1 cellular context compared by ENCODE assay signal in the genomic region with DNA sequence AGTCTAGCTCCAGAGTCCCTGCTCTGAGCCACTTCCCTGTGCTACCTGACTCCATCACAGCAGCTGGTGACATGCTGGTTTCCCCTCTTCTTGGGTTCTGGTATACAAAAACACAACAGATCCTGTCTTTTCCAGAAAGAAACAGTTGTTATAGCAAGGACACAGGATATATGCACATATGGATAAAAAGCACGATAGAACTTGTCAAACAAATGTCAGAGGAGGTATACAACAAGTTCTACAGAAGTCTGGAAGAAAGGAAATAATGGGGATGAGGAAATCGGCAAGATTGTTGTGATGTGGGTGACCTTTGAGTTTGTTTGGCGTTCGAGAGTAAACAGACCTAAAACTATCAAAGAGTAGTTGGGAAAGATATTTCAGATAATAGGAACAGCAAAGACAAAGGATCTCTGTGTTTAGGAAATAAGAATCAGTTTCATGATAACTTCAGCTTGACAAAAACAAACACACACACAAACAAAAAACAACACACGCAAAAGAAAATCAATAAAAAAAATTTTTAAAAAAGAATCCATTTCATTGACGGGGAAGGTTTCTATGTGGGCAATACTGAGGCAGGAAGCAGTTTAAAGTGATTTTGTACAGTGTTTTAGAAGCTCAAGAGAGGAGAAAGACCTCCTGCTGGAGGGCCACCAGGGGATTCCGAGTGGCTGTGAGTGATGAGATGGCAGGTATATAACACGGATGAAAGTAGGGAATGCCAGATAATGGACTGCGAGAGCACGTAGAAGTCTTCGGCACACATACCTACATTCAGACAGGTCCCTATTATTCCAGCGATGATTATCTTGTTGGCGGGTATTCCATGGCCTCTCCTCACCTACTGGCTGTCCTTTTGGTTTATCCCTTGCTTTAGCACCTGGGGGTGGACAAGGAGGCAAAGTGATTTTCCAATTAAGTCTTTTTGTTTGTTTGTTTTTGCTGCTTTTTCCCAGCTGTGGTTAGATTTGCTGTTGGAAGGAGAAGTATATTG.
A peak's percentile ranks its signal among the peaks of the same experiment; 100 is the strongest.
TF ChIP-seq lines count a peak whose summit lies in the region.

No MANE protein-coding gene starts in this region.

TF ChIP-seq in HepG2, 621 proteins besides CTCF, POLR2A, EP300 and RAD21 (continued from another document and continues in another):
- TF ChIP-seq, protein P1, sequence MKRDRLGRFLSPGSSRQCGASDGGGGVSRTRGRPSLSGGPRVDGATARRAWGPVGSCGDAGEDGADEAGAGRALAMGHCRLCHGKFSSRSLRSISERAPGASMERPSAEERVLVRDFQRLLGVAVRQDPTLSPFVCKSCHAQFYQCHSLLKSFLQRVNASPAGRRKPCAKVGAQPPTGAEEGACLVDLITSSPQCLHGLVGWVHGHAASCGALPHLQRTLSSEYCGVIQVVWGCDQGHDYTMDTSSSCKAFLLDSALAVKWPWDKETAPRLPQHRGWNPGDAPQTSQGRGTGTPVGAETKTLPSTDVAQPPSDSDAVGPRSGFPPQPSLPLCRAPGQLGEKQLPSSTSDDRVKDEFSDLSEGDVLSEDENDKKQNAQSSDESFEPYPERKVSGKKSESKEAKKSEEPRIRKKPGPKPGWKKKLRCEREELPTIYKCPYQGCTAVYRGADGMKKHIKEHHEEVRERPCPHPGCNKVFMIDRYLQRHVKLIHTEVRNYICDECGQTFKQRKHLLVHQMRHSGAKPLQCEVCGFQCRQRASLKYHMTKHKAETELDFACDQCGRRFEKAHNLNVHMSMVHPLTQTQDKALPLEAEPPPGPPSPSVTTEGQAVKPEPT (CRISPR knock-in tag; IDR thresholded peaks at IDR 0.05; ENCODE audit: low read depth): no peak
- TF ChIP-seq SATB2 (CRISPR knock-in tag; IDR thresholded peaks at IDR 0.05) (no peak), RARG (CRISPR knock-in tag; IDR thresholded peaks at IDR 0.05; ENCODE audit: low read depth) (no peak), ZBTB3 (CRISPR knock-in tag; IDR thresholded peaks at IDR 0.05; ENCODE audit: borderline replicate concordance, low read depth) (no peak; the same call in 1 of the 2 replicates), ADNP (CRISPR knock-in tag; IDR thresholded peaks at IDR 0.05) (no peak), ZFP82 (CRISPR knock-in tag; IDR thresholded peaks at IDR 0.05; ENCODE audit: borderline replicate concordance) (no peak), ONECUT2 (CRISPR knock-in tag; IDR thresholded peaks at IDR 0.05) (peak; percentile 92; the same call in 1 of the 2 replicates), ZNF282 (IDR thresholded peaks at IDR 0.05; ENCODE audit: partially characterized antibody) (no peak), PRPF4 (IDR thresholded peaks at IDR 0.05; ENCODE audit: low read depth, low read length, poor library complexity, severe bottlenecking) (no peak), ZNF746 (CRISPR knock-in tag; IDR thresholded peaks at IDR 0.05) (no peak), SRY (CRISPR knock-in tag; IDR thresholded peaks at IDR 0.05) (no peak), KDM5A (IDR thresholded peaks at IDR 0.05; ENCODE audit: borderline replicate concordance, low read length) (no peak), ZNF3 (CRISPR knock-in tag; IDR thresholded peaks at IDR 0.05) (peak; percentile 64; the same call in 1 of the 2 replicates), EHMT2 (IDR thresholded peaks at IDR 0.05; ENCODE audit: borderline replicate concordance, low read depth, low read length) (no peak; the same call in 1 of the 2 replicates), MYNN (CRISPR knock-in tag; IDR thresholded peaks at IDR 0.05; ENCODE audit: low read depth) (0 out of 2 replicates have a peak, but pooled peaks have one; percentile 33), SPEN (CRISPR knock-in tag; IDR thresholded peaks at IDR 0.05; ENCODE audit: low read depth) (no peak; the same call in 1 of the 2 replicates), BCL6 (CRISPR knock-in tag; IDR thresholded peaks at IDR 0.05) (peak; percentile 96), ZNF724P (CRISPR knock-in tag; IDR thresholded peaks at IDR 0.05; ENCODE audit: borderline replicate concordance) (no peak), ZNF138 (CRISPR knock-in tag; IDR thresholded peaks at IDR 0.05; ENCODE audit: low read depth) (no peak), PHF20 (CRISPR knock-in tag; IDR thresholded peaks at IDR 0.05) (no peak), ARID2 (CRISPR knock-in tag; IDR thresholded peaks at IDR 0.05; ENCODE audit: borderline replicate concordance) (no peak), REPIN1 (CRISPR knock-in tag; IDR thresholded peaks at IDR 0.05; ENCODE audit: borderline replicate concordance, low read depth) (peak; percentile 13; the same call in 1 of the 2 replicates), ZNF235 (CRISPR knock-in tag; IDR thresholded peaks at IDR 0.05; ENCODE audit: borderline replicate concordance) (no peak), ETV5 (CRISPR knock-in tag; IDR thresholded peaks at IDR 0.05; ENCODE audit: borderline replicate concordance) (peak; percentile 95), IRF2 (CRISPR knock-in tag; IDR thresholded peaks at IDR 0.05) (peak; percentile 77; the same call in 1 of the 2 replicates), ZNF496 (CRISPR knock-in tag; IDR thresholded peaks at IDR 0.05; ENCODE audit: insufficient replicate concordance) (no peak), KLF13 (CRISPR knock-in tag; IDR thresholded peaks at IDR 0.05) (no peak), ZNF501 (CRISPR knock-in tag; IDR thresholded peaks at IDR 0.05) (no peak), XBP1 (CRISPR knock-in tag; IDR thresholded peaks at IDR 0.05) (no peak), HNRNPH1 (optimal IDR thresholded peaks at IDR 0.05; ENCODE audit: low read depth, low read length) (no peak), EED (CRISPR knock-in tag; IDR thresholded peaks at IDR 0.05) (no peak)
- TF ChIP-seq, protein P2, sequence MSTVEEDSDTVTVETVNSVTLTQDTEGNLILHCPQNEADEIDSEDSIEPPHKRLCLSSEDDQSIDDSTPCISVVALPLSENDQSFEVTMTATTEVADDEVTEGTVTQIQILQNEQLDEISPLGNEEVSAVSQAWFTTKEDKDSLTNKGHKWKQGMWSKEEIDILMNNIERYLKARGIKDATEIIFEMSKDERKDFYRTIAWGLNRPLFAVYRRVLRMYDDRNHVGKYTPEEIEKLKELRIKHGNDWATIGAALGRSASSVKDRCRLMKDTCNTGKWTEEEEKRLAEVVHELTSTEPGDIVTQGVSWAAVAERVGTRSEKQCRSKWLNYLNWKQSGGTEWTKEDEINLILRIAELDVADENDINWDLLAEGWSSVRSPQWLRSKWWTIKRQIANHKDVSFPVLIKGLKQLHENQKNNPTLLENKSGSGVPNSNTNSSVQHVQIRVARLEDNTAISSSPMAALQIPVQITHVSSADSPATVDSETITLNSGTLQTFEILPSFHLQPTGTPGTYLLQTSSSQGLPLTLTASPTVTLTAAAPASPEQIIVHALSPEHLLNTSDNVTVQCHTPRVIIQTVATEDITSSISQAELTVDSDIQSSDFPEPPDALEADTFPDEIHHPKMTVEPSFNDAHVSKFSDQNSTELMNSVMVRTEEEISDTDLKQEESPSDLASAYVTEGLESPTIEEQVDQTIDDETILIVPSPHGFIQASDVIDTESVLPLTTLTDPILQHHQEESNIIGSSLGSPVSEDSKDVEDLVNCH (CRISPR knock-in tag; IDR thresholded peaks at IDR 0.05): no peak
- TF ChIP-seq, protein P3, sequence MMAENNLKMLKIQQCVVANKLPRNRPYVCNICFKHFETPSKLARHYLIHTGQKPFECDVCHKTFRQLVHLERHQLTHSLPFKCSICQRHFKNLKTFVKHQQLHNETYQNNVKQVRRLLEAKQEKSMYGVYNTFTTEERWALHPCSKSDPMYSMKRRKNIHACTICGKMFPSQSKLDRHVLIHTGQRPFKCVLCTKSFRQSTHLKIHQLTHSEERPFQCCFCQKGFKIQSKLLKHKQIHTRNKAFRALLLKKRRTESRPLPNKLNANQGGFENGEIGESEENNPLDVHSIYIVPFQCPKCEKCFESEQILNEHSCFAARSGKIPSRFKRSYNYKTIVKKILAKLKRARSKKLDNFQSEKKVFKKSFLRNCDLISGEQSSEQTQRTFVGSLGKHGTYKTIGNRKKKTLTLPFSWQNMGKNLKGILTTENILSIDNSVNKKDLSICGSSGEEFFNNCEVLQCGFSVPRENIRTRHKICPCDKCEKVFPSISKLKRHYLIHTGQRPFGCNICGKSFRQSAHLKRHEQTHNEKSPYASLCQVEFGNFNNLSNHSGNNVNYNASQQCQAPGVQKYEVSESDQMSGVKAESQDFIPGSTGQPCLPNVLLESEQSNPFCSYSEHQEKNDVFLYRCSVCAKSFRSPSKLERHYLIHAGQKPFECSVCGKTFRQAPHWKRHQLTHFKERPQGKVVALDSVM (CRISPR knock-in tag; IDR thresholded peaks at IDR 0.05): no peak
- TF ChIP-seq, protein P4, sequence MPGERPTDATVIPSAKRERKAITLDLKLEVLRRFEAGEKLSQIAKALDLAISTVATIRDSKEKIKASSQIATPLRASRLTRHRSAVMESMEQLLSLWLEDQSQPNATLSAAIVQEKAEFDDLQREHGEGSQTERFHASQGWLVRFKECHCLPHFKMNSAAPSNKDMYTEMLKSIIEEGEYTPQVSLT (CRISPR knock-in tag; IDR thresholded peaks at IDR 0.05; ENCODE audit: borderline replicate concordance, low read depth): no peak
- TF ChIP-seq, protein P5, sequence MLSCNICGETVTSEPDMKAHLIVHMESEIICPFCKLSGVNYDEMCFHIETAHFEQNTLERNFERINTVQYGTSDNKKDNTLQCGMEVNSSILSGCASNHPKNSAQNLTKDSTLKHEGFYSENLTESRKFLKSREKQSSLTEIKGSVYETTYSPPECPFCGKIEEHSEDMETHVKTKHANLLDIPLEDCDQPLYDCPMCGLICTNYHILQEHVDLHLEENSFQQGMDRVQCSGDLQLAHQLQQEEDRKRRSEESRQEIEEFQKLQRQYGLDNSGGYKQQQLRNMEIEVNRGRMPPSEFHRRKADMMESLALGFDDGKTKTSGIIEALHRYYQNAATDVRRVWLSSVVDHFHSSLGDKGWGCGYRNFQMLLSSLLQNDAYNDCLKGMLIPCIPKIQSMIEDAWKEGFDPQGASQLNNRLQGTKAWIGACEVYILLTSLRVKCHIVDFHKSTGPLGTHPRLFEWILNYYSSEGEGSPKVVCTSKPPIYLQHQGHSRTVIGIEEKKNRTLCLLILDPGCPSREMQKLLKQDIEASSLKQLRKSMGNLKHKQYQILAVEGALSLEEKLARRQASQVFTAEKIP (CRISPR knock-in tag; IDR thresholded peaks at IDR 0.05; ENCODE audit: borderline replicate concordance): no peak
- TF ChIP-seq, protein P6, sequence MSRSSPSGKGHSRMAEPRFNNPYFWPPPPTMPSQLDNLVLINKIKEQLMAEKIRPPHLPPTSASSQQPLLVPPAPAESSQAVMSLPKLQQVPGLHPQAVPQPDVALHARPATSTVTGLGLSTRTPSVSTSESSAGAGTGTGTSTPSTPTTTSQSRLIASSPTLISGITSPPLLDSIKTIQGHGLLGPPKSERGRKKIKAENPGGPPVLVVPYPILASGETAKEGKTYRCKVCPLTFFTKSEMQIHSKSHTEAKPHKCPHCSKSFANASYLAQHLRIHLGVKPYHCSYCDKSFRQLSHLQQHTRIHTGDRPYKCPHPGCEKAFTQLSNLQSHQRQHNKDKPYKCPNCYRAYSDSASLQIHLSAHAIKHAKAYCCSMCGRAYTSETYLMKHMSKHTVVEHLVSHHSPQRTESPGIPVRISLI (CRISPR knock-in tag; IDR thresholded peaks at IDR 0.05; ENCODE audit: borderline replicate concordance): peak; percentile 71
- TF ChIP-seq, protein P7, sequence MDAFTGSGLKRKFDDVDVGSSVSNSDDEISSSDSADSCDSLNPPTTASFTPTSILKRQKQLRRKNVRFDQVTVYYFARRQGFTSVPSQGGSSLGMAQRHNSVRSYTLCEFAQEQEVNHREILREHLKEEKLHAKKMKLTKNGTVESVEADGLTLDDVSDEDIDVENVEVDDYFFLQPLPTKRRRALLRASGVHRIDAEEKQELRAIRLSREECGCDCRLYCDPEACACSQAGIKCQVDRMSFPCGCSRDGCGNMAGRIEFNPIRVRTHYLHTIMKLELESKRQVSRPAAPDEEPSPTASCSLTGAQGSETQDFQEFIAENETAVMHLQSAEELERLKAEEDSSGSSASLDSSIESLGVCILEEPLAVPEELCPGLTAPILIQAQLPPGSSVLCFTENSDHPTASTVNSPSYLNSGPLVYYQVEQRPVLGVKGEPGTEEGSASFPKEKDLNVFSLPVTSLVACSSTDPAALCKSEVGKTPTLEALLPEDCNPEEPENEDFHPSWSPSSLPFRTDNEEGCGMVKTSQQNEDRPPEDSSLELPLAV (CRISPR knock-in tag; conservative IDR thresholded peaks at IDR 0.05; ENCODE audit: low read depth): no peak
- TF ChIP-seq, protein P8, sequence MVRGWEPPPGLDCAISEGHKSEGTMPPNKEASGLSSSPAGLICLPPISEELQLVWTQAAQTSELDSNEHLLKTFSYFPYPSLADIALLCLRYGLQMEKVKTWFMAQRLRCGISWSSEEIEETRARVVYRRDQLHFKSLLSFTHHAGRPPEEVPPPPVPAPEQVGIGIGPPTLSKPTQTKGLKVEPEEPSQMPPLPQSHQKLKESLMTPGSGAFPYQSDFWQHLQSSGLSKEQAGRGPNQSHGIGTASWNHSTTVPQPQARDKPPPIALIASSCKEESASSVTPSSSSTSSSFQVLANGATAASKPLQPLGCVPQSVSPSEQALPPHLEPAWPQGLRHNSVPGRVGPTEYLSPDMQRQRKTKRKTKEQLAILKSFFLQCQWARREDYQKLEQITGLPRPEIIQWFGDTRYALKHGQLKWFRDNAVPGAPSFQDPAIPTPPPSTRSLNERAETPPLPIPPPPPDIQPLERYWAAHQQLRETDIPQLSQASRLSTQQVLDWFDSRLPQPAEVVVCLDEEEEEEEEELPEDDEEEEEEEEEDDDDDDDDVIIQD (CRISPR knock-in tag; IDR thresholded peaks at IDR 0.05; ENCODE audit: low read depth): peak; percentile 88
- TF ChIP-seq, protein P9, sequence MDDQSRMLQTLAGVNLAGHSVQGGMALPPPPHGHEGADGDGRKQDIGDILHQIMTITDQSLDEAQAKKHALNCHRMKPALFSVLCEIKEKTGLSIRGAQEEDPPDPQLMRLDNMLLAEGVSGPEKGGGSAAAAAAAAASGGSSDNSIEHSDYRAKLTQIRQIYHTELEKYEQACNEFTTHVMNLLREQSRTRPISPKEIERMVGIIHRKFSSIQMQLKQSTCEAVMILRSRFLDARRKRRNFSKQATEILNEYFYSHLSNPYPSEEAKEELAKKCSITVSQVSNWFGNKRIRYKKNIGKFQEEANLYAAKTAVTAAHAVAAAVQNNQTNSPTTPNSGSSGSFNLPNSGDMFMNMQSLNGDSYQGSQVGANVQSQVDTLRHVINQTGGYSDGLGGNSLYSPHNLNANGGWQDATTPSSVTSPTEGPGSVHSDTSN (CRISPR knock-in tag; IDR thresholded peaks at IDR 0.05; ENCODE audit: borderline replicate concordance): no peak
- TF ChIP-seq, protein P10, sequence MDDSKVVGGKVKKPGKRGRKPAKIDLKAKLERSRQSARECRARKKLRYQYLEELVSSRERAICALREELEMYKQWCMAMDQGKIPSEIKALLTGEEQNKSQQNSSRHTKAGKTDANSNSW (CRISPR knock-in tag; IDR thresholded peaks at IDR 0.05; ENCODE audit: borderline replicate concordance): no peak
- TF ChIP-seq, protein P11, sequence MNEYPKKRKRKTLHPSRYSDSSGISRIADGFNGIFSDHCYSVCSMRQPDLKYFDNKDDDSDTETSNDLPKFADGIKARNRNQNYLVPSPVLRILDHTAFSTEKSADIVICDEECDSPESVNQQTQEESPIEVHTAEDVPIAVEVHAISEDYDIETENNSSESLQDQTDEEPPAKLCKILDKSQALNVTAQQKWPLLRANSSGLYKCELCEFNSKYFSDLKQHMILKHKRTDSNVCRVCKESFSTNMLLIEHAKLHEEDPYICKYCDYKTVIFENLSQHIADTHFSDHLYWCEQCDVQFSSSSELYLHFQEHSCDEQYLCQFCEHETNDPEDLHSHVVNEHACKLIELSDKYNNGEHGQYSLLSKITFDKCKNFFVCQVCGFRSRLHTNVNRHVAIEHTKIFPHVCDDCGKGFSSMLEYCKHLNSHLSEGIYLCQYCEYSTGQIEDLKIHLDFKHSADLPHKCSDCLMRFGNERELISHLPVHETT (CRISPR knock-in tag; conservative IDR thresholded peaks at IDR 0.05): no peak
